Comparison of ENCODE assay signal across 8 cellular contexts in the genomic region with DNA sequence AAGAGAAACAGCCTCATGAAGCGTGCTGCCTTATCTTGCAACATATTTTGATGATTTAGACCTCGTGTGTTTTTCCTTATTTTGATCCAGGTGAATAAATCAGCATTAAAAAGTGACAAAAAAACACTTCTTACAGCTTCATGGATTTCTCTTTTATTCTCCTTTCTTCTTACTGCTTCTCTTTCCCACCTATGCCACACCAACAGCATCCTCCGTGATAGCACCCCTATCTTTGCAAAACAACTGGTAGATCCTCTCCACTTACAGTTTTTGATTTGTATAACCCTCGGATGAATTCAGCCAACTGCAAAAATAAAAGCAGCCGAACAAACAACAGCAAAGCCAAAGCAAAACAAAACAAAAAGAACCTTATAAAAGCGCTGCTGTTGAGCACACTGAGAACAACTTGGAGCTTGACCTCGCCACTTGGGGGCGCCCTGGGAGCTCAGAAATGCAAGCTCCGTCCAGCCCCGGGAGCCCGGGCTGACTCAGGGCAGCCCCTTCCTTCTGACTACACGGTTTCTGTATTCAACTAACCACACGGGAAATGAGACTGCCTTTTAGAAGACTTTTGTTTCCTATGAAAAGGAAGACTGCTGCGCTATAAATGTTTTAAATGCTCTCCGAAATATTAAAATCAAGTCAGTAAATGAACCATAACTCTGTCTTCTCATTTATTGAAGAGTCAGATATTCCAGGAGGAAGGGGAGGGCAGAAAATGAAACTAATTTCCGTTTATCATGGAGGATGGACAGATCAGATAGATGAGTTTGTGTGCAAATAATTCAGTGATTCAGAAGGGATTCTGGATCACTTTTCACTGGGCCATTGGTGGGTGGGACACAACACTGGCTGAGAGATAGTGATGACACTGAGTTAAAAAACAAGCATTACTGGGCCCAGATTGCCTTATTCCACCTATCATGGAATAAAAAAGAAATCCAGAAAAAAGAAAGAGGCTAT.
A peak's percentile ranks its signal among the peaks of the same experiment; 100 is the strongest.
DNase-seq lines count a peak whose midpoint lies in the region; ATAC-seq and TF ChIP-seq lines count a peak whose summit lies in the region.
"Not testable (repeated sequence)": the region's sequence is repeated elsewhere in the genome, so short reads cannot be mapped to it uniquely, and the experiment has no call there.

No MANE protein-coding gene starts in this region.

- H3K4me2 ChIP-seq in DOHH2 (ENCODE audit: low read length) = not testable (repeated sequence)

- peak in 4 of 5 experiments; percentile 54 to 84 (median 60) for DNase-seq in T-helper 2 cell
- peak; percentile 78 for DNase-seq in activated T-helper 9 cell treated with anti-CD3 and anti-CD28 coated beads, Interleukin-2, amount 50 U/mL, for 16 hours (ENCODE audit: low read depth)
- peak; percentile 73 to 98 (median 90) for DNase-seq in posterior cingulate gyrus
- peak; percentile 84 for DNase-seq in stimulated activated CD8-positive, alpha-beta memory T cell treated with anti-CD3 and anti-CD28 coated beads, Interleukin-7, amount 100 ng/mL, for 24 hours (ENCODE audit: low read depth)

- not testable (repeated sequence) for TF ChIP-seq EP300 in gastroesophageal sphincter (IDR thresholded peaks at IDR 0.05)

- H3K9me3 ChIP-seq in DOHH2 (ENCODE audit: control insufficient read depth, insufficient read depth, low read length); gastroesophageal sphincter: not testable (repeated sequence)

- not testable (repeated sequence) for H3K4me1 ChIP-seq in DOHH2 (ENCODE audit: control insufficient read depth, low read length); gastroesophageal sphincter

- not testable (repeated sequence) for H3K27ac ChIP-seq in DOHH2 (ENCODE audit: low read depth, low read length); gastroesophageal sphincter

- TF ChIP-seq POLR2A in gastroesophageal sphincter (IDR thresholded peaks at IDR 0.05) = not testable (repeated sequence)

- 16 to 56% methylated on average over 3 to 11 of the region's 16 CpGs for WGBS in gastroesophageal sphincter (ENCODE audit: low coverage in 1 of 2), 2 donors

- not testable (repeated sequence) for H3K79me2 ChIP-seq in DOHH2 (ENCODE audit: control insufficient read depth, low read length)

- not testable (repeated sequence) for H3K27me3 ChIP-seq in DOHH2 (ENCODE audit: control insufficient read depth, low read length); gastroesophageal sphincter

- not testable (repeated sequence) for H3K36me3 ChIP-seq in DOHH2 (ENCODE audit: control insufficient read depth, low read length); gastroesophageal sphincter

- peak; percentile 99 for ATAC-seq in GM21360 (IDR thresholded peaks at IDR 0.05; ENCODE audit: unreplicated experiment)
- ATAC-seq in HG03095 (IDR thresholded peaks at IDR 0.05; ENCODE audit: unreplicated experiment) = peak; percentile 99
- peak; percentile 91 for ATAC-seq in gastroesophageal sphincter

- TF ChIP-seq CTCF in DOHH2 (IDR thresholded peaks at IDR 0.05; ENCODE audit: low read depth, low read length, poor library complexity, severe bottlenecking) = peak; percentile 36
- peak in 2 of 4 experiments; percentile 29 to 49 for TF ChIP-seq CTCF in gastroesophageal sphincter (IDR thresholded peaks at IDR 0.05)

- H3F3A ChIP-seq in DOHH2 (ENCODE audit: control insufficient read depth, insufficient read depth) = not testable (repeated sequence)

- H4K20me1 ChIP-seq in DOHH2 (ENCODE audit: control insufficient read depth, insufficient read depth, low read depth, low read length) = not testable (repeated sequence)

- H3K4me3 ChIP-seq in DOHH2 (ENCODE audit: low read length); gastroesophageal sphincter: not testable (repeated sequence)

- intact Hi-C loops in posterior cingulate gyrus (cut with DNase I) = not testable (repeated sequence)

- H3K9me2 ChIP-seq in DOHH2 (replicated peaks; ENCODE audit: control insufficient read depth, low read length) = not testable (repeated sequence)
